Comparison of ENCODE assay signal across 18 cellular contexts in genomic region chr15:35271371-35272043, GRCh38.
DNase-seq lines count a peak whose midpoint lies in the region; ATAC-seq and TF ChIP-seq lines count a peak whose summit lies in the region.
"Had no signal": no experiment of that assay in that cellular context is flagged by ENCODE, and none has a peak within 500 bp of the region (broad histone marks: within the 10 kb centered on the region; RNA-seq: fewer than 3 reads in every experiment).

No MANE protein-coding gene starts in this region.

- ATAC-seq in HG03139 (IDR thresholded peaks at IDR 0.05; ENCODE audit: unreplicated experiment) (no peak), HG03460 (IDR thresholded peaks at IDR 0.05; ENCODE audit: unreplicated experiment) (no peak)

- no peak overlapping the region for H3K4me3 ChIP-seq in fibroblast of villous mesenchyme (ENCODE audit: low read depth, low read length)
- H3K4me3 ChIP-seq: ovary, smooth muscle cell had no signal

- TF ChIP-seq CTCF in fibroblast of villous mesenchyme (IDR thresholded peaks at IDR 0.05; ENCODE audit: insufficient read depth, low read depth, low read length), result no peak

- peak; percentile 25 for DNase-seq in AG20443 (ENCODE audit: low spot score)
- DNase-seq in HS-5 (ENCODE audit: low read depth), result peak; percentile 5
- DNase-seq in amniotic epithelial cell (ENCODE audit: low read depth), result peak; percentile 45
- DNase-seq in fibroblast of villous mesenchyme (ENCODE audit: low read depth), result peak; percentile 79
- DNase-seq in mucosa of gallbladder (ENCODE audit: low spot score), result no peak
- no peak for DNase-seq in NCI-H2081 treated with DMSO at 0.1 percent for 48 hours (lab: John Stamatoyannopoulos, UW)
- DNase-seq: activated naive CD8-positive, alpha-beta T cell treated with anti-CD3 and anti-CD28 coated beads, Interleukin-2, amount 10 ng/mL, durations not matched to agents 7 days and 5 days; COR-L47; endodermal cell; NCI-H2171; ovary; stimulated activated CD4-positive, alpha-beta T cell treated with anti-CD3 and anti-CD28 coated beads, Interleukin-4, amount 100 ng/mL, for 4 hours; stimulated activated CD8-positive, alpha-beta memory T cell treated with anti-CD3 and anti-CD28 coated beads, Interleukin-4, amount 100 ng/mL, for 48 hours; T-helper 1 cell; WERI-Rb-1 had no signal

Comparison
In these comparisons a context has a peak if more than half of its experiments do, and no peak if none do; other contexts are left out.
1. DNase-seq: peak in AG20443 (single experiment), HS-5 (single experiment), amniotic epithelial cell (single experiment) and fibroblast of villous mesenchyme (single experiment); none in mucosa of gallbladder (single experiment) and NCI-H2081 treated with DMSO at 0.1 percent for 48 hours (single experiment).